In the genomic region with DNA sequence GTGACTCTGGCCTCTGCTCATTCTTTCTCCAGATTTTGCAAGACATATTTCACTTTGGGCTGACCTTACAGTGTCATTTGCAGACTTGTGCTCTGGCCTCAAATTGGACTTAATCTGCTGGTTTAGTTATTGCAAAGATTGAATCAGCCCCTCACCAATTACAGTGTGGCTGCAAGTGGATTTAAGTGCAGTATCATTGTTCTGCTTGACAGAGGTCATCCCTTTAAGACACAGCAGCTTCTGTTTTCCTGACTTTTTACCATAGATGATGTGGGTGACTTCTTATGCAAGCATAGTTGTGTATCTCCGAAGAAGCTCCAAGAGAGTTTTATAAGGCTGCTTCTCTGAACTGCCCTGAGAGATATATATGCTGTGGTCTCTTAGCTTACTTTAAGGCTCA, we compare ENCODE assay signal across 7 cellular contexts. TPM values are rescaled to one million over a fixed set of nuclear protein-coding genes. Genes with fewer than 3 reads are reported as not detected.
DNase-seq lines count a peak whose midpoint lies in the region; ATAC-seq and TF ChIP-seq lines count a peak whose summit lies in the region.

No MANE protein-coding gene starts in this region.

- peaks cover 14% of the 10 kb centered on the region; the same call in 1 of the 2 replicates for H3K36me3 ChIP-seq in IMR-90 (ENCODE audit: control insufficient read depth, insufficient read depth, low read length)
- peaks cover 20% of the 10 kb centered on the region for H3K36me3 ChIP-seq in SU-DHL-6 (ENCODE audit: low read length)
- H3K36me3 ChIP-seq in skeletal muscle satellite cell (ENCODE audit: insufficient read depth, low read length), result peaks cover 20% of the 10 kb centered on the region
- no peaks in the 10 kb centered on the region for H3K36me3 ChIP-seq in MM.1S (replicated peaks; ENCODE audit: insufficient read depth, low read length)

- no peak overlapping the region for H2AK9ac ChIP-seq in IMR-90 (replicated peaks; ENCODE audit: low read depth, low read length, poor library complexity)

- H3K79me2 ChIP-seq in SU-DHL-6 (ENCODE audit: insufficient read depth, low read length) (peaks cover 88% of the 10 kb centered on the region), MM.1S (ENCODE audit: low read length) (0 out of 2 replicates have a peak, but pooled peaks cover 4% of the 10 kb centered on the region)

- ATAC-seq in IMR-90 (ENCODE audit: low read depth) (no peak), HG03159 (IDR thresholded peaks at IDR 0.05; ENCODE audit: unreplicated experiment) (no peak)

- no peaks in the 10 kb centered on the region for H3K9me3 ChIP-seq in IMR-90 (ENCODE audit: control insufficient read depth, insufficient read depth, low read length)
- no peaks in the 10 kb centered on the region for H3K9me3 ChIP-seq in SU-DHL-6 (ENCODE audit: insufficient read depth, low read length)
- H3K9me3 ChIP-seq in skeletal muscle satellite cell (replicated peaks; ENCODE audit: low read length), result no peaks in the 10 kb centered on the region
- no peaks in the 10 kb centered on the region for H3K9me3 ChIP-seq in MM.1S (replicated peaks; ENCODE audit: insufficient read depth, low read length)

- no peak overlapping the region for H2AFZ ChIP-seq in IMR-90 (replicated peaks; ENCODE audit: low read length, poor library complexity)
- no peak overlapping the region for H2AFZ ChIP-seq in SU-DHL-6 (ENCODE audit: low read depth, low read length, severe bottlenecking)
- H2AFZ ChIP-seq in MM.1S (ENCODE audit: low read length), result no peak overlapping the region

- H3K18ac ChIP-seq in IMR-90 (ENCODE audit: low read depth, low read length), result peak overlapping the region; percentile 20; the same call in 1 of the 2 replicates

- DNase-seq in IMR-90 (peak; percentile 30), foreskin fibroblast (peak in 1 of 2 donors; percentile 42), MM.1S (no peak), DMS114 treated with DMSO at 0.1 percent for 48 hours (lab: John Stamatoyannopoulos, UW; ENCODE audit: unreplicated experiment) (no peak)

- H4K20me1 ChIP-seq in IMR-90 (ENCODE audit: insufficient read depth, low read length) (peaks cover 40% of the 10 kb centered on the region; the same call in 1 of the 2 replicates), SU-DHL-6 (ENCODE audit: low read depth, low read length) (peaks cover 17% of the 10 kb centered on the region; the same call in 1 of the 2 replicates), MM.1S (ENCODE audit: insufficient read depth, low read length) (no peaks in the 10 kb centered on the region)

- POLR2A ChIA-PET in IMR-90 (lab: Charles Lee; ENCODE audit: unreplicated experiment), result interaction anchor here (0.5 to 0.6 kb wide), 2 partner anchors 137 to 211 kb away, joined by 3 to 5 read pairs; no protein-coding TSS in a partner anchor

- H2BK5ac ChIP-seq in IMR-90 (ENCODE audit: low read depth, low read length, poor library complexity, severe bottlenecking), result peak overlapping the region; percentile 41

- H2BK20ac ChIP-seq in IMR-90 (ENCODE audit: low read depth, low read length), result peak overlapping the region; percentile 15; the same call in 1 of the 2 replicates

- TF ChIP-seq CTCF in IMR-90 (conservative IDR thresholded peaks at IDR 0.05; ENCODE audit: low read depth, low read length), result no peak
- no peak for TF ChIP-seq CTCF in SU-DHL-6 (IDR thresholded peaks at IDR 0.05; ENCODE audit: insufficient read depth, low read length, poor library complexity, severe bottlenecking)
- no peak for TF ChIP-seq CTCF in foreskin fibroblast (IDR thresholded peaks at IDR 0.05; ENCODE audit: low read depth, low read length)
- no peak for TF ChIP-seq CTCF in MM.1S (IDR thresholded peaks at IDR 0.05; ENCODE audit: low read length)

- no peak overlapping the region for H4K8ac ChIP-seq in IMR-90 (ENCODE audit: low read depth in 2 of 2, low read length in 2 of 2)

- H3F3A ChIP-seq in SU-DHL-6 (ENCODE audit: insufficient read depth) (peaks cover 13% of the 10 kb centered on the region; the same call in 1 of the 2 replicates), MM.1S (ENCODE audit: insufficient read depth, low read length) (0 out of 2 replicates have a peak, but pooled peaks cover 10% of the 10 kb centered on the region)

- H3K27me3 ChIP-seq in IMR-90 (ENCODE audit: control insufficient read depth, insufficient read depth, low read length), result no peaks in the 10 kb centered on the region
- no peaks in the 10 kb centered on the region for H3K27me3 ChIP-seq in SU-DHL-6 (ENCODE audit: low read length)
- no peaks in the 10 kb centered on the region for H3K27me3 ChIP-seq in skeletal muscle satellite cell (ENCODE audit: control insufficient read depth, insufficient read depth, low read length)
- no peaks in the 10 kb centered on the region for H3K27me3 ChIP-seq in MM.1S (replicated peaks; ENCODE audit: insufficient read depth, low read length)

- H3K9ac ChIP-seq in IMR-90 (ENCODE audit: low read depth, low read length), result peak overlapping the region; percentile 93; the same call in 1 of the 2 replicates
- peak overlapping the region; percentile 91 for H3K9ac ChIP-seq in SU-DHL-6 (ENCODE audit: low read length)
- H3K9ac ChIP-seq in skeletal muscle satellite cell (ENCODE audit: low read depth, low read length), result peak overlapping the region; percentile 90
- H3K9ac ChIP-seq in MM.1S (ENCODE audit: low read length), result no peak overlapping the region

- H3K9me2 ChIP-seq in SU-DHL-6 (replicated peaks; ENCODE audit: insufficient read depth, low read length) (no peaks in the 10 kb centered on the region), MM.1S (replicated peaks; ENCODE audit: insufficient read depth, low read length) (no peaks in the 10 kb centered on the region)

- 0 out of 2 replicates have a peak overlapping the region, but pooled peaks have one; percentile 19 for H3K23ac ChIP-seq in IMR-90 (ENCODE audit: low read depth, low read length)

- dilution Hi-C loops in IMR-90 (cut with HindIII; ENCODE audit: low sequenced_read_pairs, unreplicated experiment), result no loop called here

- peaks cover 8% of the 10 kb centered on the region; the same call in 1 of the 2 replicates for H3K9me1 ChIP-seq in IMR-90 (ENCODE audit: insufficient read depth, low read length)

- WGBS in IMR-90 (ENCODE audit: extremely low coverage in 2 of 2, insufficient read length in 1 of 2), 2 experiments, result no CpG with 5 or more reads among the region's 1 CpG

- no TSS peak for BruUV-seq in IMR-90 (replicated peaks; lab: Mats Ljungman, UMichigan)

- H2BK120ac ChIP-seq in IMR-90 (ENCODE audit: low read depth, low read length), result peak overlapping the region; percentile 30; the same call in 1 of the 2 replicates

- peaks cover 4 to 76% of the 10 kb centered on the region in 2 experiments; a peak in 3 of 4 replicates for H3K79me1 ChIP-seq in IMR-90 (ENCODE audit: low read depth in 1 of 2, low read length in 2 of 2)

- 0 out of 2 replicates have a peak overlapping the region, but pooled peaks have one; percentile 0 for H3K56ac ChIP-seq in IMR-90 (ENCODE audit: extremely low read depth, insufficient read depth, low read length)

- CTCF ChIA-PET in IMR-90 (lab: Yijun Ruan, JAX), result interaction anchor here (0.7 to 3.6 kb wide), 5 partner anchors 137 to 287 kb away, joined by 3 to 28 read pairs (median 3); no protein-coding TSS in a partner anchor

- H3K4me2 ChIP-seq in IMR-90 (ENCODE audit: low read depth, low read length) (peak overlapping the region; percentile 99), SU-DHL-6 (ENCODE audit: low read depth, low read length, poor library complexity, severe bottlenecking) (peak overlapping the region; percentile 64), skeletal muscle satellite cell (ENCODE audit: low read length) (peak overlapping the region; percentile 86), MM.1S (ENCODE audit: low read depth, low read length) (no peak overlapping the region)

- H2AK5ac ChIP-seq in IMR-90 (ENCODE audit: low read depth, low read length), result no peak overlapping the region

- no peak overlapping the region for H4K91ac ChIP-seq in IMR-90 (ENCODE audit: insufficient read depth, low read depth, low read length)

- H3K4ac ChIP-seq in IMR-90 (ENCODE audit: low read depth, low read length), result no peak overlapping the region

- H3K4me3 ChIP-seq in IMR-90 (ENCODE audit: insufficient read depth, low read depth, low read length) (peak overlapping the region; percentile 92), SU-DHL-6 (ENCODE audit: insufficient read depth, low read length, poor library complexity, severe bottlenecking) (peak overlapping the region; percentile 95), foreskin fibroblast (ENCODE audit: low read depth in 1 of 2, low read length in 2 of 2) (peak overlapping the region; percentile 76 to 85), skeletal muscle satellite cell (ENCODE audit: low read length) (peak overlapping the region; percentile 88), MM.1S (ENCODE audit: low read length) (no peak overlapping the region)

- no peak overlapping the region for H2BK15ac ChIP-seq in IMR-90 (ENCODE audit: low read depth, low read length)

- H3K4me1 ChIP-seq in IMR-90 (ENCODE audit: control insufficient read depth, insufficient read depth, low read length) (peaks cover 11% of the 10 kb centered on the region), skeletal muscle satellite cell (ENCODE audit: control insufficient read depth, insufficient read depth, low read length) (peaks cover 41% of the 10 kb centered on the region), MM.1S (ENCODE audit: low read length) (peaks cover 4% of the 10 kb centered on the region)

- TF ChIP-seq RAD21 in IMR-90 (IDR thresholded peaks at IDR 0.05; ENCODE audit: low read length), result no peak

- 0 out of 2 replicates have a peak overlapping the region, but pooled peaks have one; percentile 41 for H3K14ac ChIP-seq in IMR-90 (replicated peaks; ENCODE audit: low read depth, low read length)

- in situ Hi-C loops in IMR-90 (cut with MboI; ENCODE audit: low sequenced_read_pairs), result no loop called here

- H3K27ac ChIP-seq in IMR-90 (ENCODE audit: insufficient read depth, low read length), result 0 out of 2 replicates have a peak overlapping the region, but pooled peaks have one; percentile 14
- H3K27ac ChIP-seq in SU-DHL-6 (ENCODE audit: low read depth, low read length), result peak overlapping the region; percentile 86
- H3K27ac ChIP-seq in MM.1S (ENCODE audit: low read length), result no peak overlapping the region

- no peak overlapping the region for H4K5ac ChIP-seq in IMR-90 (ENCODE audit: low read depth, low read length)

- intact Hi-C loops in IMR-90 (cut with micrococcal nuclease), result no loop called here

- TF ChIP-seq POLR2A in IMR-90 (IDR thresholded peaks at IDR 0.05; ENCODE audit: low read depth, low read length), result no peak

TF ChIP-seq in IMR-90, 13 proteins besides CTCF, POLR2A, EP300 and RAD21 (continues in another document):
- TF ChIP-seq MAFK (IDR thresholded peaks at IDR 0.05; ENCODE audit: low read depth, low read length), result no peak
- no peak for TF ChIP-seq RFX5 (IDR thresholded peaks at IDR 0.05; ENCODE audit: low read depth, low read length)
- no peak for TF ChIP-seq SMC3 (IDR thresholded peaks at IDR 0.05; ENCODE audit: low read depth, low read length)
- TF ChIP-seq MAZ (IDR thresholded peaks at IDR 0.05; ENCODE audit: borderline replicate concordance, low read depth, low read length), result no peak

RNA-seq across cellular contexts. Expression of gene TRIB2, which starts 3.4 kb away (rescaled TPM):
- total RNA-seq in IMR-90 (2012; rRNA removed), result 12.7 and 16.1 TPM in 2 replicates
- polyA plus RNA-seq in IMR-90 (2012; rRNA removed), result 10.7 and 12.0 TPM in 2 replicates
- 8.4 and 17.9 TPM in 2 replicates for polyA plus RNA-seq in IMR-90 (2012; cell fraction: cytosol; rRNA removed)
- 30.1 and 46.8 TPM in 2 replicates for polyA plus RNA-seq in IMR-90 (2012; cell fraction: nucleus; rRNA removed; ENCODE audit: low replicate concordance)
- 17.5 and 28.4 TPM in 2 replicates for total RNA-seq in skeletal muscle satellite cell (2012; rRNA removed)
